15 cellular contexts compared by ENCODE assay signal in genomic region chr17:80184423-80184714, GRCh38. TPM values are rescaled to one million over a fixed set of nuclear protein-coding genes. Genes with fewer than 3 reads are reported as not detected.
DNase-seq lines count a peak whose midpoint lies in the region; ATAC-seq and TF ChIP-seq lines count a peak whose summit lies in the region.
"Had no signal": no experiment of that assay in that cellular context is flagged by ENCODE, and none has a peak within 500 bp of the region (broad histone marks: within the 10 kb centered on the region; RNA-seq: fewer than 3 reads in every experiment).

No MANE protein-coding gene starts in this region.

- no peaks in the 10 kb centered on the region for H3K9me3 ChIP-seq in IMR-90 (ENCODE audit: control insufficient read depth, insufficient read depth, low read length)
- no peaks in the 10 kb centered on the region for H3K9me3 ChIP-seq in ectodermal cell (ENCODE audit: control insufficient read depth, low read length)
- H3K9me3 ChIP-seq in osteoblast (ENCODE audit: low read depth, low read length): no peaks in the 10 kb centered on the region
- H3K9me3 ChIP-seq: BE2C, HAP-1 had no signal

- CTCF ChIA-PET in IMR-90 (lab: Yijun Ruan, JAX): interaction anchor here (0.7 to 1.5 kb wide), 2 partner anchors 11 to 12 kb away, joined by 3 read pairs; no protein-coding TSS in a partner anchor

- no peak overlapping the region for H3K4me2 ChIP-seq in IMR-90 (ENCODE audit: low read depth, low read length)
- H3K4me2 ChIP-seq in osteoblast (ENCODE audit: insufficient read depth, low read length): no peak overlapping the region
- H3K4me2 ChIP-seq: KMS-11 had no signal

- H3K4me3 Mint-ChIP-seq in neural crest cell: no peak overlapping the region
- H3K4me3 Mint-ChIP-seq: CD4-positive, CD25-positive, alpha-beta regulatory T cell; CD8-positive, alpha-beta memory T cell had no signal

- H3K27ac Mint-ChIP-seq in neural crest cell (ENCODE audit: unreplicated experiment): peak overlapping the region; percentile 96
- H3K27ac Mint-ChIP-seq: CD4-positive, CD25-positive, alpha-beta regulatory T cell; CD8-positive, alpha-beta memory T cell had no signal

- H3K36me3 Mint-ChIP-seq in neural crest cell (ENCODE audit: low read depth): no peaks in the 10 kb centered on the region
- H3K36me3 Mint-ChIP-seq: CD4-positive, CD25-positive, alpha-beta regulatory T cell; CD8-positive, alpha-beta memory T cell had no signal

- H3K4me1 Mint-ChIP-seq in neural crest cell: peaks cover 14% of the 10 kb centered on the region
- H3K4me1 Mint-ChIP-seq: CD4-positive, CD25-positive, alpha-beta regulatory T cell; CD8-positive, alpha-beta memory T cell had no signal

- H4K5ac ChIP-seq in IMR-90 (ENCODE audit: low read depth, low read length): no peak overlapping the region

- POLR2A ChIA-PET in IMR-90 (lab: Charles Lee; ENCODE audit: unreplicated experiment): no interaction called here

- H3K9ac ChIP-seq in IMR-90 (ENCODE audit: low read depth, low read length): no peak overlapping the region
- H3K9ac ChIP-seq: KMS-11 had no signal

- no peak overlapping the region for H4K8ac ChIP-seq in IMR-90 (ENCODE audit: low read depth in 2 of 2, low read length in 2 of 2)

- in situ Hi-C loops in IMR-90 (cut with MboI; ENCODE audit: low sequenced_read_pairs): no loop called here

- H2BK120ac ChIP-seq in IMR-90 (ENCODE audit: low read depth, low read length): no peak overlapping the region

- intact Hi-C loops in IMR-90 (cut with micrococcal nuclease): no loop called here

- H3K4ac ChIP-seq in IMR-90 (ENCODE audit: low read depth, low read length): no peak overlapping the region

- H4K20me1 ChIP-seq in IMR-90 (ENCODE audit: insufficient read depth, low read length) (no peaks in the 10 kb centered on the region), osteoblast (ENCODE audit: insufficient read depth, low read length) (no peaks in the 10 kb centered on the region)

- H2AK9ac ChIP-seq in IMR-90 (replicated peaks; ENCODE audit: low read depth, low read length, poor library complexity): no peak overlapping the region

- no peak overlapping the region for H4K91ac ChIP-seq in IMR-90 (ENCODE audit: insufficient read depth, low read depth, low read length)

- H3K36me3 ChIP-seq in IMR-90 (ENCODE audit: control insufficient read depth, insufficient read depth, low read length): no peaks in the 10 kb centered on the region
- H3K36me3 ChIP-seq in ectodermal cell (ENCODE audit: control insufficient read depth, insufficient read depth, low read length): no peaks in the 10 kb centered on the region
- no peaks in the 10 kb centered on the region for H3K36me3 ChIP-seq in osteoblast (ENCODE audit: insufficient read depth, low read length)
- H3K36me3 ChIP-seq: BE2C, HAP-1 had no signal

- H3K79me1 ChIP-seq in IMR-90 (ENCODE audit: low read depth in 1 of 2, low read length in 2 of 2): no peaks in the 10 kb centered on the region

- no peak overlapping the region for H2BK5ac ChIP-seq in IMR-90 (ENCODE audit: low read depth, low read length, poor library complexity, severe bottlenecking)

- no peak overlapping the region for H3K27ac ChIP-seq in IMR-90 (ENCODE audit: insufficient read depth, low read length)
- H3K27ac ChIP-seq in ectodermal cell (ENCODE audit: insufficient read depth, low read depth, low read length, poor library complexity, severe bottlenecking): peak overlapping the region; percentile 82
- no peak overlapping the region for H3K27ac ChIP-seq in osteoblast (ENCODE audit: low read depth, low read length)
- H3K27ac ChIP-seq: KMS-11 had no signal

- H3K9me3 Mint-ChIP-seq in neural crest cell: no peaks in the 10 kb centered on the region
- H3K9me3 Mint-ChIP-seq: CD4-positive, CD25-positive, alpha-beta regulatory T cell; CD8-positive, alpha-beta memory T cell had no signal

- H3K27me3 ChIP-seq in IMR-90 (ENCODE audit: control insufficient read depth, insufficient read depth, low read length) (peaks cover 17% of the 10 kb centered on the region), ectodermal cell (ENCODE audit: control insufficient read depth, insufficient read depth, low read length, poor library complexity, severe bottlenecking) (no peaks in the 10 kb centered on the region), osteoblast (ENCODE audit: insufficient read depth, low read length) (peaks cover 15% of the 10 kb centered on the region)
- H3K27me3 ChIP-seq: BE2C had no signal

- DNase-seq in IMR-90: no peak
- no peak for DNase-seq in neural crest cell (ENCODE audit: low read depth, low spot score)
- peak; percentile 69 for DNase-seq in osteoblast (ENCODE audit: insufficient read length, low spot score, missing footprints)
- DNase-seq in activated CD8-positive, alpha-beta memory T cell treated with anti-CD3 and anti-CD28 coated beads, Interleukin-2, amount 50 U/mL, for 48 hours: no peak
- no peak for DNase-seq in GM20000 (ENCODE audit: low spot score)
- DNase-seq: BE2C; C1 segment of cervical spinal cord; CD4-positive, CD25-positive, alpha-beta regulatory T cell; CD8-positive, alpha-beta memory T cell; COR-L47; DMS 273 treated with DMSO at 0.1 percent for 48 hours had no signal

- TF ChIP-seq CTCF in IMR-90 (conservative IDR thresholded peaks at IDR 0.05; ENCODE audit: low read depth, low read length): no peak
- TF ChIP-seq CTCF in neural crest cell (conservative IDR thresholded peaks at IDR 0.05): no peak
- no peak for TF ChIP-seq CTCF in osteoblast (IDR thresholded peaks at IDR 0.05; ENCODE audit: extremely low read depth, low read depth, low read length)
- no peak for TF ChIP-seq CTCF in GM20000 (IDR thresholded peaks at IDR 0.05; ENCODE audit: extremely low read depth, missing control alignments)

- BruUV-seq in IMR-90 (replicated peaks; lab: Mats Ljungman, UMichigan): no TSS peak

- no peak overlapping the region for H3K14ac ChIP-seq in IMR-90 (replicated peaks; ENCODE audit: low read depth, low read length)

- H3K4me1 ChIP-seq in IMR-90 (ENCODE audit: control insufficient read depth, insufficient read depth, low read length): peaks cover 6% of the 10 kb centered on the region
- peaks cover 16% of the 10 kb centered on the region for H3K4me1 ChIP-seq in ectodermal cell (ENCODE audit: control insufficient read depth, insufficient read depth, low read length)
- H3K4me1 ChIP-seq in osteoblast (ENCODE audit: insufficient read depth, low read length): no peaks in the 10 kb centered on the region
- H3K4me1 ChIP-seq: BE2C, HAP-1 had no signal

- 40% methylated on average over 4 of the region's 10 CpGs; no CpG with 5 or more reads in 1 of the 2 experiments for WGBS in IMR-90 (ENCODE audit: extremely low coverage in 2 of 2, insufficient read length in 1 of 2), 2 experiments
- 40 to 41% methylated on average over 8 of the region's 10 CpGs for WGBS in ectodermal cell, 2 experiments

- H3K18ac ChIP-seq in IMR-90 (ENCODE audit: low read depth, low read length): no peak overlapping the region

- H2AK5ac ChIP-seq in IMR-90 (ENCODE audit: low read depth, low read length): no peak overlapping the region

- H3K79me2 ChIP-seq in osteoblast (ENCODE audit: insufficient read depth, low read length): no peaks in the 10 kb centered on the region

- H3K23ac ChIP-seq in IMR-90 (ENCODE audit: low read depth, low read length): no peak overlapping the region

- no peak overlapping the region for H2BK15ac ChIP-seq in IMR-90 (ENCODE audit: low read depth, low read length)

- no peaks in the 10 kb centered on the region; the same call in 1 of the 2 replicates for H3K9me1 ChIP-seq in IMR-90 (ENCODE audit: insufficient read depth, low read length)

- dilution Hi-C loops in IMR-90 (cut with HindIII; ENCODE audit: low sequenced_read_pairs, unreplicated experiment): no loop called here

- TF ChIP-seq POLR2A in IMR-90 (IDR thresholded peaks at IDR 0.05; ENCODE audit: low read depth, low read length): no peak

- no peak for TF ChIP-seq RAD21 in IMR-90 (IDR thresholded peaks at IDR 0.05; ENCODE audit: low read length)

- H3K56ac ChIP-seq in IMR-90 (ENCODE audit: extremely low read depth, insufficient read depth, low read length): no peak overlapping the region

- H3K27me3 Mint-ChIP-seq in neural crest cell (ENCODE audit: low read depth): no peaks in the 10 kb centered on the region

- peak overlapping the region; percentile 14 for H2AFZ ChIP-seq in IMR-90 (replicated peaks; ENCODE audit: low read length, poor library complexity)
- H2AFZ ChIP-seq in osteoblast (ENCODE audit: low read length): no peak overlapping the region

- ATAC-seq in IMR-90 (ENCODE audit: low read depth) (no peak), HG03354 (IDR thresholded peaks at IDR 0.05; ENCODE audit: poor library complexity, severe bottlenecking, unreplicated experiment) (no peak)

- no peak overlapping the region for H3K4me3 ChIP-seq in IMR-90 (ENCODE audit: insufficient read depth, low read depth, low read length)
- H3K4me3 ChIP-seq in ectodermal cell (ENCODE audit: insufficient read depth, low read depth, low read length): no peak overlapping the region
- H3K4me3 ChIP-seq in osteoblast (ENCODE audit: insufficient read depth, low read length): no peak overlapping the region
- H3K4me3 ChIP-seq: HAP-1 had no signal

- no peak overlapping the region for H2BK20ac ChIP-seq in IMR-90 (ENCODE audit: low read depth, low read length)

RNA-seq across cellular contexts. Expression of gene CARD14, which starts 14.5 kb away (rescaled TPM):
- total RNA-seq in IMR-90 (2012; rRNA removed) (not detected in 2 replicates), neural crest cell (1.3 and 1.7 TPM in 2 replicates), osteoblast (not detected in 2 replicates)
- polyA plus RNA-seq in IMR-90 (2012; rRNA removed): not detected in 2 replicates
- not detected in 2 replicates for polyA plus RNA-seq in IMR-90 (2012; cell fraction: cytosol; rRNA removed)
- polyA plus RNA-seq in IMR-90 (2012; cell fraction: nucleus; rRNA removed; ENCODE audit: low replicate concordance): 0.02 and 0.09 TPM in 2 replicates
- 0.72 TPM for polyA plus RNA-seq in ectodermal cell (2013, experiment 1 of 4)
- polyA plus RNA-seq in ectodermal cell (2013, experiment 2 of 4): 0.53 TPM
- polyA plus RNA-seq in ectodermal cell (2013, experiment 3 of 4): 0.48 TPM
- 0.89 TPM for polyA plus RNA-seq in ectodermal cell (2013, experiment 4 of 4)
- total RNA-seq: CD4-positive, CD25-positive, alpha-beta regulatory T cell; CD8-positive, alpha-beta memory T cell had no signal
- polyA plus RNA-seq: CD8-positive, alpha-beta memory T cell had no signal

RNA-seq across cellular contexts. Expression of gene SGSH, which starts 35.8 kb away (rescaled TPM):
- total RNA-seq in IMR-90 (2012; rRNA removed) (3.0 and 3.9 TPM in 2 replicates), neural crest cell (31.8 and 32.8 TPM in 2 replicates), osteoblast (15.9 and 19.4 TPM in 2 replicates)
- polyA plus RNA-seq in IMR-90 (2012; rRNA removed): 41.5 TPM in 2 replicates
- polyA plus RNA-seq in IMR-90 (2012; cell fraction: cytosol; rRNA removed): 45.7 and 54.0 TPM in 2 replicates
- polyA plus RNA-seq in IMR-90 (2012; cell fraction: nucleus; rRNA removed; ENCODE audit: low replicate concordance): 159 and 195 TPM in 2 replicates
- 29.9 TPM for polyA plus RNA-seq in ectodermal cell (2013, experiment 1 of 4)
- polyA plus RNA-seq in ectodermal cell (2013, experiment 2 of 4): 30.9 TPM
- polyA plus RNA-seq in ectodermal cell (2013, experiment 3 of 4): 22.5 TPM
- polyA plus RNA-seq in ectodermal cell (2013, experiment 4 of 4): 24.3 TPM

RNA-seq across cellular contexts. Expression of gene SLC26A11, which starts 35.9 kb away (rescaled TPM):
- total RNA-seq in IMR-90 (2012; rRNA removed) (2.2 and 3.2 TPM in 2 replicates), neural crest cell (23.6 and 27.7 TPM in 2 replicates), osteoblast (12.7 and 17.4 TPM in 2 replicates)
- 15.6 and 17.2 TPM in 2 replicates for polyA plus RNA-seq in IMR-90 (2012; rRNA removed)
- polyA plus RNA-seq in IMR-90 (2012; cell fraction: cytosol; rRNA removed): 7.8 and 15.2 TPM in 2 replicates
- polyA plus RNA-seq in IMR-90 (2012; cell fraction: nucleus; rRNA removed; ENCODE audit: low replicate concordance): 43.1 and 103 TPM in 2 replicates
- polyA plus RNA-seq in ectodermal cell (2013, experiment 1 of 4): 25.6 TPM
- polyA plus RNA-seq in ectodermal cell (2013, experiment 2 of 4): 23.9 TPM
- 19.0 TPM for polyA plus RNA-seq in ectodermal cell (2013, experiment 3 of 4)
- 19.4 TPM for polyA plus RNA-seq in ectodermal cell (2013, experiment 4 of 4)

RNA-seq across cellular contexts. Expression of gene EIF4A3, which starts 37.4 kb away (rescaled TPM):
- 97.1 and 110 TPM in 2 replicates for total RNA-seq in IMR-90 (2012; rRNA removed)
- 82.4 and 85.3 TPM in 2 replicates for polyA plus RNA-seq in IMR-90 (2012; rRNA removed)
- polyA plus RNA-seq in IMR-90 (2012; cell fraction: cytosol; rRNA removed): 64.2 and 83.7 TPM in 2 replicates
- polyA plus RNA-seq in IMR-90 (2012; cell fraction: nucleus; rRNA removed; ENCODE audit: low replicate concordance): 46.8 and 170 TPM in 2 replicates
- 148 TPM for polyA plus RNA-seq in ectodermal cell (2013, experiment 1 of 4)
- polyA plus RNA-seq in ectodermal cell (2013, experiment 2 of 4): 156 TPM
- polyA plus RNA-seq in ectodermal cell (2013, experiment 3 of 4): 133 TPM
- polyA plus RNA-seq in ectodermal cell (2013, experiment 4 of 4): 137 TPM
- total RNA-seq in neural crest cell: 135 and 141 TPM in 2 replicates
- 44.5 and 46.3 TPM in 2 replicates for total RNA-seq in osteoblast
